Comparison of ENCODE assay signal across 13 cellular contexts in the genomic region with DNA sequence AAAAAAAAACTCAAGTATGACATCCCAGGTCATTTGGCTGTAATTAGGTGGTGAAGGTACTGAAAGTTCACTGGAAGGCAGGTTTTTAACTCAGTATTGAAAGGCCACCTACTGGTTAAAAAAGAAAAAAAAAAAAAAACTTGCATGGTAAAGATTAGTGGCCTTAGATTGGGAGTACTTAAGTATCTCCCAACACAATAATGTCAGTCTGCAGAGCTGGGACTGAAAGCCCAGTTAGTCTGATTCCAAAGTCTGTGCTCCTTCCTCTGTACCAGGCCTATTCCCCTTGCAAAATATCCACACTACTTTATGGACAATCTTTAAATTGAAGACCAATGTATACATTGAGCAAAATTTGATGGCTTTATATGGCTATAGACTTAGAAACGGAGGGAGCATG.
DNase-seq lines count a peak whose midpoint lies in the region; ATAC-seq and TF ChIP-seq lines count a peak whose summit lies in the region.
"Had no signal": no experiment of that assay in that cellular context is flagged by ENCODE, and none has a peak within 500 bp of the region (broad histone marks: within the 10 kb centered on the region; RNA-seq: fewer than 3 reads in every experiment).

No MANE protein-coding gene starts in this region.

- H3K27me3 ChIP-seq in Caco-2 (replicated peaks; ENCODE audit: control insufficient read depth, insufficient read depth, low read length) (no peaks in the 10 kb centered on the region; the same call in 1 of the 2 replicates), kidney epithelial cell (ENCODE audit: control insufficient read depth, insufficient read depth, low read length) (no peaks in the 10 kb centered on the region)
- H3K27me3 ChIP-seq: thyroid gland had no signal

- H3K36me3 Mint-ChIP-seq in Caco-2 (ENCODE audit: insufficient read depth, unreplicated experiment), result no peaks in the 10 kb centered on the region

- intact Hi-C loops in Caco-2 (cut with micrococcal nuclease; ENCODE audit: unreplicated experiment), result loop anchor here (5.0 kb wide), 1 partner anchor 308 kb away; no protein-coding TSS in a partner anchor

- no peaks in the 10 kb centered on the region for H3K4me1 ChIP-seq in Caco-2
- H3K4me1 ChIP-seq: thyroid gland had no signal

- ATAC-seq in GM18873 (IDR thresholded peaks at IDR 0.05; ENCODE audit: low FRiP score, unreplicated experiment) (no peak), HG03175 (IDR thresholded peaks at IDR 0.05; ENCODE audit: unreplicated experiment) (no peak)

- no peak overlapping the region for H3K4me3 ChIP-seq in Caco-2 (ENCODE audit: low read depth, low read length)
- H3K4me3 ChIP-seq in kidney epithelial cell (ENCODE audit: low read depth, low read length), result no peak overlapping the region
- H3K4me3 ChIP-seq: thyroid gland had no signal

- H3K36me3 ChIP-seq in Caco-2 (ENCODE audit: control insufficient read depth, insufficient read depth, low read length) (no peaks in the 10 kb centered on the region), kidney epithelial cell (ENCODE audit: control insufficient read depth, insufficient read depth, low read length) (no peaks in the 10 kb centered on the region)
- H3K36me3 ChIP-seq: thyroid gland had no signal

- H3K4me3 Mint-ChIP-seq in Caco-2 (ENCODE audit: unreplicated experiment), result no peak overlapping the region

- no peaks in the 10 kb centered on the region for H3K9me3 ChIP-seq in Caco-2
- H3K9me3 ChIP-seq: thyroid gland had no signal

- POLR2A ChIA-PET in Caco-2 (lab: Charles Lee), result no interaction called here

- CTCF ChIA-PET in Caco-2 (lab: Charles Lee), result interaction anchor here (0.6 kb wide), 1 partner anchor 189 kb away, joined by 6 read pairs; no protein-coding TSS in a partner anchor

- BruUV-seq in Caco-2 (replicated peaks; lab: Mats Ljungman, UMichigan), result no TSS peak

- H3K27ac Mint-ChIP-seq in Caco-2 (ENCODE audit: unreplicated experiment), result no peak overlapping the region

- H3K27me3 Mint-ChIP-seq in Caco-2 (ENCODE audit: insufficient read depth, unreplicated experiment), result no peaks in the 10 kb centered on the region

- H3K27ac ChIP-seq in VCaP, result no peak overlapping the region
- H3K27ac ChIP-seq: HL-60, thyroid gland had no signal

- DNase-seq in Caco-2, result no peak
- no peak for DNase-seq in kidney epithelial cell (ENCODE audit: low read depth)
- DNase-seq in 8988T, result no peak
- no peak for DNase-seq in activated CD4-positive, alpha-beta T cell treated with anti-CD3 and anti-CD28 coated beads for 4 hours
- DNase-seq: Calu3, H7, nucleus accumbens, thyroid gland had no signal

- TF ChIP-seq CTCF in Caco-2 (IDR thresholded peaks at IDR 0.05; ENCODE audit: insufficient read depth in 1 of 2, low read depth in 1 of 2, low read length in 1 of 2, severe bottlenecking in 1 of 2, unreplicated experiment in 1 of 2), result peak; percentile 2 to 32
- TF ChIP-seq CTCF in LNCAP (IDR thresholded peaks at IDR 0.05), result peak; percentile 22; the same call in 1 of the 2 replicates
- TF ChIP-seq CTCF in VCaP (conservative IDR thresholded peaks at IDR 0.05), result peak; percentile 66
- TF ChIP-seq CTCF in kidney epithelial cell (IDR thresholded peaks at IDR 0.05; ENCODE audit: insufficient read depth, low read length, poor library complexity, severe bottlenecking), result peak; percentile 12

- no peaks in the 10 kb centered on the region for H3K4me1 Mint-ChIP-seq in Caco-2 (ENCODE audit: low read depth, unreplicated experiment)

- no peaks in the 10 kb centered on the region for H3K9me3 Mint-ChIP-seq in Caco-2 (ENCODE audit: unreplicated experiment)

Comparison
In these comparisons a context has a peak if more than half of its experiments do, and no peak if none do; other contexts are left out.
1. CTCF ChIP-seq: peak in every context shown above with its lines; median percentile 66 in VCaP; 22 in LNCAP; 17 in Caco-2; 12 in kidney epithelial cell.